14 cellular contexts compared by ENCODE assay signal in genomic region chr7:38839846-38840245, GRCh38.
"Had no signal": no experiment of that assay in that cellular context is flagged by ENCODE, and none has a peak within 500 bp of the region (broad histone marks: within the 10 kb centered on the region; RNA-seq: fewer than 3 reads in every experiment).

No MANE protein-coding gene starts in this region.

- H3K4me2 ChIP-seq: hepatocyte had no signal

- H3K4me1 Mint-ChIP-seq: activated CD4-positive, alpha-beta T cell treated with anti-CD3 and anti-CD28 coated beads, Interleukin-2, amount 10 ng/mL, durations not matched to agents 7 days and 5 days; stimulated activated naive CD8-positive, alpha-beta T cell treated with anti-CD3 and anti-CD28 coated beads, Interleukin-15, amount 100 ng/mL, for 72 hours had no signal

- H3K4me3 ChIP-seq: hepatocyte, mucosa of descending colon, thoracic aorta had no signal

- ATAC-seq: mucosa of descending colon; stimulated activated naive CD8-positive, alpha-beta T cell treated with anti-CD3 and anti-CD28 coated beads, Interleukin-15, amount 100 ng/mL, for 72 hours had no signal

- H3K9me3 ChIP-seq: mucosa of descending colon, thoracic aorta had no signal

- H3K9me3 Mint-ChIP-seq: activated naive CD4-positive, alpha-beta T cell treated with anti-CD3 and anti-CD28 coated beads, Interleukin-2, amount 50 U/mL, for 24 hours; nephron had no signal

- H2AFZ ChIP-seq: hepatocyte had no signal

- H3K4me3 Mint-ChIP-seq: activated CD4-positive, alpha-beta T cell treated with anti-CD3 and anti-CD28 coated beads, Interleukin-2, amount 10 ng/mL, durations not matched to agents 7 days and 5 days; activated naive CD4-positive, alpha-beta T cell treated with anti-CD3 and anti-CD28 coated beads, Interleukin-2, amount 50 U/mL, for 24 hours; nephron; stimulated activated naive CD8-positive, alpha-beta T cell treated with anti-CD3 and anti-CD28 coated beads, Interleukin-15, amount 100 ng/mL, for 72 hours had no signal

- FAIRE-seq: colon had no signal

- H3K27me3 Mint-ChIP-seq: activated CD4-positive, alpha-beta T cell treated with anti-CD3 and anti-CD28 coated beads, Interleukin-2, amount 10 ng/mL, durations not matched to agents 7 days and 5 days; activated naive CD4-positive, alpha-beta T cell treated with anti-CD3 and anti-CD28 coated beads, Interleukin-2, amount 50 U/mL, for 24 hours; stimulated activated naive CD8-positive, alpha-beta T cell treated with anti-CD3 and anti-CD28 coated beads, Interleukin-15, amount 100 ng/mL, for 72 hours had no signal

- DNase-seq: activated CD4-positive, alpha-beta T cell treated with anti-CD3 and anti-CD28 coated beads, Interleukin-2, amount 10 ng/mL, durations not matched to agents 7 days and 5 days; activated CD4-positive, CD25-positive, alpha-beta regulatory T cell; activated CD8-positive, alpha-beta memory T cell treated with anti-CD3 and anti-CD28 coated beads for 24 hours; amniotic stem cell; kidney glomerular epithelial cell; mucosa of descending colon; stimulated activated CD4-positive, alpha-beta T cell treated with anti-CD3 and anti-CD28 coated beads, Interleukin-15, amount 100 ng/mL, for 24 hours; stimulated activated CD4-positive, alpha-beta T cell treated with anti-CD3 and anti-CD28 coated beads, Interleukin-4, amount 100 ng/mL, for 24 hours; stimulated activated naive CD8-positive, alpha-beta T cell treated with anti-CD3 and anti-CD28 coated beads, Interleukin-15, amount 100 ng/mL, for 72 hours had no signal

- H3K27ac ChIP-seq: hepatocyte, thoracic aorta had no signal

- H3K27ac Mint-ChIP-seq: activated CD4-positive, alpha-beta T cell treated with anti-CD3 and anti-CD28 coated beads, Interleukin-2, amount 10 ng/mL, durations not matched to agents 7 days and 5 days; activated naive CD4-positive, alpha-beta T cell treated with anti-CD3 and anti-CD28 coated beads, Interleukin-2, amount 50 U/mL, for 24 hours; nephron had no signal

- H3K27me3 ChIP-seq: hepatocyte had no signal

- H3K36me3 ChIP-seq: thoracic aorta had no signal
